Comparison of ENCODE assay signal across 8 cellular contexts in the genomic region with DNA sequence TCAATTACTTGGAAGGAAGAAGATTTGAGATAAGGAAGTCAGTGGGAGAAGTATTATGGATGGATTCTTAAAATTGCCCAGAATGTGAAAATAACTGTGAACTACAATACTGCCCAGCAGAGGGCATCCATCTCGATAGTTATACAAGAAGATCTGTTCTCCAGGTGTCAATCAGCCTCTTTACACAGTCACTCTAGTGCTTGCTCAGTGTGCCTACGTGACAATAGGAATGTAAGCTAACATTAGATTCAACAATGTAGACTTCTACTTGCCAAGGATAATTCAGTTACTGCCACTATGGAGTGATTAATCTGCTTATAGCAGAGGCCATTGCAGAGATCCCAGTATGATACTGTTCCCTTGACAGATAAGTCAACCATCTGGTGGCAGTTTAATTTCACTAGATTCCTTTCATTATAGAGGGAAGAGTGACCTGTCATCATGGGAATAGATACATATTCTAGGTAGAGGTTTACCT. TPM values are rescaled to one million over a fixed set of nuclear protein-coding genes. Genes with fewer than 3 reads are reported as not detected.
DNase-seq lines count a peak whose midpoint lies in the region; ATAC-seq and TF ChIP-seq lines count a peak whose summit lies in the region.

No MANE protein-coding gene starts in this region.

- peaks cover 0 to 12% of the 10 kb centered on the region in 2 donors for H3K36me3 Mint-ChIP-seq in activated naive CD4-positive, alpha-beta T cell treated with anti-CD3 and anti-CD28 coated beads, Interleukin-2, amount 50 U/mL, for 72 hours

- no peaks in the 10 kb centered on the region for H3K79me2 ChIP-seq in hepatocyte

- no peak overlapping the region for H3K4me2 ChIP-seq in hepatocyte

- peak; percentile 36 for TF ChIP-seq CTCF in GM13976 (IDR thresholded peaks at IDR 0.05; ENCODE audit: borderline replicate concordance, control extremely low read depth, extremely low read depth, insufficient read depth, missing control alignments)
- TF ChIP-seq CTCF in hepatocyte (IDR thresholded peaks at IDR 0.05; ENCODE audit: poor library complexity) = peak; percentile 53

- H3K9me3 Mint-ChIP-seq in activated naive CD4-positive, alpha-beta T cell treated with anti-CD3 and anti-CD28 coated beads, Interleukin-2, amount 50 U/mL, for 72 hours = peaks cover 0 to 3% of the 10 kb centered on the region in 2 donors

- peak; percentile 68 for ATAC-seq in HG03558 (IDR thresholded peaks at IDR 0.05; ENCODE audit: extremely low read depth, unreplicated experiment)
- peak; percentile 64 to 88 for ATAC-seq in activated naive CD4-positive, alpha-beta T cell treated with anti-CD3 and anti-CD28 coated beads, Interleukin-2, amount 50 U/mL, for 72 hours
- no peak for ATAC-seq in HG02588 (IDR thresholded peaks at IDR 0.05; ENCODE audit: unreplicated experiment)

- H3K27me3 ChIP-seq in hepatocyte = no peaks in the 10 kb centered on the region

- no peaks in the 10 kb centered on the region for H3K36me3 ChIP-seq in hepatocyte (replicated peaks; ENCODE audit: insufficient read depth, low read depth)

- no peaks in the 10 kb centered on the region for H3K9me3 ChIP-seq in hepatocyte (ENCODE audit: low read depth)

- H3K27ac ChIP-seq in hepatocyte = no peak overlapping the region

- no peak overlapping the region for H3K4me3 ChIP-seq in hepatocyte

- H3K9me2 ChIP-seq in hepatocyte (replicated peaks; ENCODE audit: insufficient read depth) = no peaks in the 10 kb centered on the region

- no peaks in the 10 kb centered on the region for H4K20me1 ChIP-seq in hepatocyte (ENCODE audit: insufficient read depth, poor library complexity, severe bottlenecking)

- in situ Hi-C loops in GM13976 (cut with MboI; ENCODE audit: low sequenced_read_pairs, unreplicated experiment) = loop anchor here (10.0 to 25.0 kb wide), 3 partner anchors 232 to 681 kb away; a partner anchor contains a TSS

- DNase-seq in AG20443 (ENCODE audit: low spot score) = peak; percentile 56
- DNase-seq in GM13976 (ENCODE audit: low spot score) = peak; percentile 66
- peak; percentile 45 for DNase-seq in NCI-H526 treated with DMSO at 0.1 percent for 48 hours (lab: John Stamatoyannopoulos, UW)
- DNase-seq in activated naive CD4-positive, alpha-beta T cell treated with anti-CD3 and anti-CD28 coated beads, Interleukin-2, amount 50 U/mL, for 72 hours (ENCODE audit: low spot score in 2 of 2) = peak in 1 of 2 donors; percentile 33
- DNase-seq in hepatocyte (ENCODE audit: low spot score) = peak; percentile 74
- DNase-seq in stimulated activated CD4-positive, alpha-beta T cell treated with anti-CD3 and anti-CD28 coated beads, Interleukin-4, amount 100 ng/mL, for 1 hour = peak; percentile 6

- WGBS in hepatocyte (ENCODE audit: low lambda C conversion rate, missing lambda C conversion rate) = 8% methylated on average over 2 of the region's 2 CpGs

- no peaks in the 10 kb centered on the region for H3K4me1 ChIP-seq in hepatocyte (ENCODE audit: insufficient read depth)

- H3K27ac Mint-ChIP-seq in activated naive CD4-positive, alpha-beta T cell treated with anti-CD3 and anti-CD28 coated beads, Interleukin-2, amount 50 U/mL, for 72 hours = no peak overlapping the region

- H2AFZ ChIP-seq in hepatocyte = no peak overlapping the region

RNA-seq across cellular contexts. Expression of a gene that starts 10.6 kb away (rescaled TPM):
- 10 to 100 TPM; 16.8 to 17.8 TPM for total RNA-seq in activated naive CD4-positive, alpha-beta T cell treated with anti-CD3 and anti-CD28 coated beads, Interleukin-2, amount 50 U/mL, for 72 hours
- total RNA-seq in hepatocyte = 92.4 and 98.6 TPM in 2 replicates
- 41.0 and 49.7 TPM in 2 replicates for polyA plus RNA-seq in hepatocyte

RNA-seq across cellular contexts. Expression of a gene that starts 17.0 kb away (rescaled TPM):
- total RNA-seq in activated naive CD4-positive, alpha-beta T cell treated with anti-CD3 and anti-CD28 coated beads, Interleukin-2, amount 50 U/mL, for 72 hours = 1 to 10 TPM; 1.3 to 1.6 TPM
- total RNA-seq in hepatocyte = 5.1 and 6.0 TPM in 2 replicates
- polyA plus RNA-seq in hepatocyte = 4.3 and 4.7 TPM in 2 replicates
